In genomic region chr18:57062178-57062577, GRCh38 we compare ENCODE assay signal across 26 cellular contexts.
"Had no signal": no experiment of that assay in that cellular context is flagged by ENCODE, and none has a peak within 500 bp of the region (broad histone marks: within the 10 kb centered on the region; RNA-seq: fewer than 3 reads in every experiment).

No MANE protein-coding gene starts in this region.

- H3K36me3 Mint-ChIP-seq: memory B cell; mesothelial cell of epicardium; natural killer cell treated with Interleukin-12 subunit alpha and Interleukin-12 subunit beta and Interleukin-15 and Interleukin-18, amount 100 ng/mL, for 72 hours; stimulated activated effector memory CD8-positive, alpha-beta T cell treated with anti-CD3 and anti-CD28 coated beads, Interleukin-12 subunit alpha, Interleukin-12 subunit beta, amount 100 ng/mL, for 72 hours had no signal

- H3K4me1 Mint-ChIP-seq: memory B cell, mesothelial cell of epicardium had no signal

- H3K4me3 Mint-ChIP-seq: dendritic cell treated with granulocyte-macrophage colony-stimulating factor and Interleukin-4, amounts not matched to agents 40 ng/mL and 50 ng/mL, for 4 days; endodermal cell; memory B cell; mesothelial cell of epicardium; naive B cell; natural killer cell treated with Interleukin-12 subunit alpha and Interleukin-12 subunit beta and Interleukin-15 and Interleukin-18, amount 100 ng/mL, for 72 hours; stimulated activated effector memory CD8-positive, alpha-beta T cell treated with anti-CD3 and anti-CD28 coated beads, Interleukin-12 subunit alpha, Interleukin-12 subunit beta, amount 100 ng/mL, for 72 hours had no signal

- H3K9me3 Mint-ChIP-seq: dendritic cell treated with granulocyte-macrophage colony-stimulating factor and Interleukin-4, amounts not matched to agents 40 ng/mL and 50 ng/mL, for 4 days; endodermal cell; memory B cell; mesothelial cell of epicardium; natural killer cell treated with Interleukin-12 subunit alpha and Interleukin-12 subunit beta and Interleukin-15 and Interleukin-18, amount 100 ng/mL, for 72 hours; stimulated activated effector memory CD8-positive, alpha-beta T cell treated with anti-CD3 and anti-CD28 coated beads, Interleukin-12 subunit alpha, Interleukin-12 subunit beta, amount 100 ng/mL, for 72 hours had no signal

- DNase-seq: effector CD8-positive, alpha-beta T cell; endodermal cell; foreskin fibroblast; gastrocnemius medialis; heart left ventricle; kidney; mucosa of descending colon; naive B cell; occipital lobe; ovary; psoas muscle; right cardiac atrium; sigmoid colon; stimulated activated CD4-positive, alpha-beta T cell treated with anti-CD3 and anti-CD28 coated beads, Interleukin-2, amount 100 ng/mL, for 24 hours; stimulated activated CD4-positive, alpha-beta T cell treated with anti-CD3 and anti-CD28 coated beads, Interleukin-4, amount 100 ng/mL, for 24 hours; stimulated activated naive CD4-positive, alpha-beta T cell treated with Interleukin-2 at 50 U/mL for 16 hours; stomach; thyroid gland; trophoblast cell had no signal

- ATAC-seq: esophagus mucosa, gastrocnemius medialis, heart left ventricle, left lobe of liver, mucosa of descending colon, psoas muscle, right cardiac atrium had no signal

- H3K27ac Mint-ChIP-seq: dendritic cell treated with granulocyte-macrophage colony-stimulating factor and Interleukin-4, amounts not matched to agents 40 ng/mL and 50 ng/mL, for 4 days; endodermal cell; memory B cell; mesothelial cell of epicardium; natural killer cell treated with Interleukin-12 subunit alpha and Interleukin-12 subunit beta and Interleukin-15 and Interleukin-18, amount 100 ng/mL, for 72 hours; stimulated activated effector memory CD8-positive, alpha-beta T cell treated with anti-CD3 and anti-CD28 coated beads, Interleukin-12 subunit alpha, Interleukin-12 subunit beta, amount 100 ng/mL, for 72 hours had no signal
